22 cellular contexts compared by ENCODE assay signal in the genomic region with DNA sequence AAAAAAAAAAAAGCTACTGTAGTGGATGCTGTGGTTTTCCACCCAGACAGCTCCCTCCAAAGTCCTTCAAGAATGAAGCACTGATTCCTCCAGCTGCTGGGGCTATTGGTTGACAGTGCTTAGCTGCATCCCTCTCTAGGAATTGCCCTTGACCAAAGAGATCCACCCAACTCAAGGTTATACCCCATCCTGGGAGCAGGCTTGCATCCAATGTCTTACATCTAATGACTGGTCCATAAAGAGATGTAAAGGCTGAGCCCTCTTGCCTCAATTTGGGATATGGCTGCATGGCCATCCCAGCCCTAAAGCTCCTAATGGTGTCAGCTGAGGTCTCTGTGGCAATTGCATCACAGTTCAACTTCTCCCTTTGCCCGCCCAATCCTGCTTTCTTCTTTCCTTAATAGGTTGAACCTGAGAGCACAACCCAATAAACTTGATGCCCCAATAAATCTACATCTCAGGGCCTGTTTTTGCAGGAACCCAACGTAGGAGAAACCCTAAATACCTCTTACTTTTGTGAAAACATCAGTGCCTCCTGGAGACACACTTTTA. TPM values are rescaled to one million over a fixed set of nuclear protein-coding genes. Genes with fewer than 3 reads are reported as not detected.
DNase-seq lines count a peak whose midpoint lies in the region.
"Had no signal": no experiment of that assay in that cellular context is flagged by ENCODE, and none has a peak within 500 bp of the region (broad histone marks: within the 10 kb centered on the region; RNA-seq: fewer than 3 reads in every experiment).

No MANE protein-coding gene starts in this region.

- peaks cover 7% of the 10 kb centered on the region; the same call in 1 of the 2 replicates for H3K4me1 ChIP-seq in HUES6 (ENCODE audit: control insufficient read depth, insufficient read depth, low read length)

- H3K36me3 ChIP-seq in HUES6 (ENCODE audit: control insufficient read depth, insufficient read depth, low read length), result no peaks in the 10 kb centered on the region; the same call in 1 of the 2 replicates
- H3K36me3 ChIP-seq: HAP-1, Peyer's patch had no signal

- H3K27ac ChIP-seq in HUES6 (ENCODE audit: low read depth, low read length) (no peak overlapping the region), angular gyrus (ENCODE audit: low read depth, low read length) (peak overlapping the region; percentile 44), substantia nigra (ENCODE audit: low read depth, low read length, poor library complexity, severe bottlenecking) (peak overlapping the region; percentile 99)
- H3K27ac ChIP-seq: A549; BLaER1 treated with 17β-estradiol and CSF1 and Interleukin-3, amounts not matched to agents 10 nM and 100 nM; GM23248; Peyer's patch had no signal

- peaks cover 30% of the 10 kb centered on the region for H3K27me3 ChIP-seq in HUES6 (ENCODE audit: control insufficient read depth, insufficient read depth, low read length)

- no peak overlapping the region for H3K9ac ChIP-seq in HUES6 (ENCODE audit: low read length)
- H3K9ac ChIP-seq: BLaER1 treated with 17β-estradiol and CSF1 and Interleukin-3, amounts not matched to agents 10 nM and 100 nM; GM23248 had no signal

- H3K9me3 ChIP-seq in HUES6 (ENCODE audit: control insufficient read depth, insufficient read depth, low read depth, low read length), result peaks cover 6% of the 10 kb centered on the region; the same call in 1 of the 2 replicates
- H3K9me3 ChIP-seq: A549, HAP-1, Peyer's patch had no signal

- in situ Hi-C loops in G401 (cut with HindIII; ENCODE audit: low sequenced_read_pairs), result no loop called here

- peak overlapping the region; percentile 28; the same call in 1 of the 2 replicates for H3K4me3 ChIP-seq in HUES6 (ENCODE audit: low read depth, low read length)
- H3K4me3 ChIP-seq: A549; BLaER1 treated with 17β-estradiol and CSF1 and Interleukin-3, amounts not matched to agents 10 nM and 100 nM; GM23248; HAP-1; K562; Peyer's patch had no signal

- peak; percentile 34 for DNase-seq in midbrain (lab: John Stamatoyannopoulos, UW)
- peak in 1 of 49 donors; percentile 37 for DNase-seq in substantia nigra (lab: John Stamatoyannopoulos, UW)
- no peak for DNase-seq in Kasumi-1 (lab: John Stamatoyannopoulos, UW)
- DNase-seq in activated CD4-positive, alpha-beta T cell treated with anti-CD3 and anti-CD28 coated beads for 48 hours, result no peak
- no peak for DNase-seq in G401 (ENCODE audit: low spot score)
- no peak for DNase-seq in SKM-1 (lab: John Stamatoyannopoulos, UW; ENCODE audit: unreplicated experiment)
- DNase-seq: Calu3; CD8-positive, alpha-beta T cell; EL; GM23248; MV-4-11; NCI-H187; NCI-H345; NCI-H524 treated with DMSO at 0.1 percent for 48 hours; Peyer's patch had no signal

RNA-seq across cellular contexts. Expression of a gene that starts 4.4 kb away (rescaled TPM):
- not detected in 2 replicates for total RNA-seq in G401 (2014; rRNA removed; shearing (Covaris generic))
- total RNA-seq: CD8-positive, alpha-beta T cell; GM23248; K562; Right ventricle myocardium inferior had no signal
